ENCODE assay signal across 29 cellular contexts in genomic region chr6:127608554-127609270, GRCh38. TPM values are rescaled to one million over a fixed set of nuclear protein-coding genes. Genes with fewer than 3 reads are reported as not detected.
"Had no signal": no experiment of that assay in that cellular context is flagged by ENCODE, and none has a peak within 500 bp of the region (broad histone marks: within the 10 kb centered on the region; RNA-seq: fewer than 3 reads in every experiment).

No MANE protein-coding gene starts in this region.

- H3K4me3 ChIP-seq: SK-N-MC had no signal

- ATAC-seq: activated naive CD4-positive, alpha-beta T cell treated with anti-CD3 and anti-CD28 coated beads, Interleukin-2, amount 50 U/mL, for 72 hours; activated naive CD8-positive, alpha-beta T cell treated with anti-CD3 and anti-CD28 coated beads, Interleukin-2, amount 50 U/mL, for 24 hours; activated T-cell treated with anti-CD3 and anti-CD28 coated beads, Interleukin-2, amount 50 U/mL, for 4 hours; Right ventricle myocardium inferior; T-cell had no signal

- FAIRE-seq: astrocyte, TTC549 had no signal

- DNase-seq: activated CD4-positive, alpha-beta memory T cell treated with anti-CD3 and anti-CD28 coated beads for 36 hours; activated CD4-positive, alpha-beta T cell treated with anti-CD3 and anti-CD28 coated beads, Interleukin-2, amount 10 ng/mL, durations not matched to agents 7 days and 5 days; activated CD4-positive, CD25-positive, alpha-beta regulatory T cell; activated CD8-positive, alpha-beta memory T cell treated with anti-CD3 and anti-CD28 coated beads for 24 hours; activated effector memory CD4-positive, alpha-beta T cell treated with anti-CD3 and anti-CD28 coated beads, Interleukin-2, amount 50 U/mL, for 16 hours; activated naive CD4-positive, alpha-beta T cell treated with Interleukin-2 at 50 U/mL for 16 hours; activated naive CD8-positive, alpha-beta T cell treated with anti-CD3 and anti-CD28 coated beads, Interleukin-2, amount 50 U/mL, for 24 hours; activated T-cell treated with anti-CD3 and anti-CD28 coated beads, Interleukin-2, amount 50 U/mL, for 4 hours; amygdala; Karpas-422; MM.1S; NCI-H1105 treated with DMSO at 0.1 percent for 48 hours; NCI-H1436 treated with DMSO at 0.1 percent for 48 hours; NCI-H187; NCI-H2171 treated with DMSO at 0.1 percent for 48 hours; NCI-H226; NCI-H526; NCI-H82; T-cell; T-helper 2 cell; T1000 had no signal

- H3K27ac ChIP-seq: SK-N-MC, VCaP had no signal

RNA-seq across cellular contexts. Expression of gene C6orf58, which starts 31.7 kb away (rescaled TPM):
- total RNA-seq: activated CD4-positive, alpha-beta memory T cell treated with anti-CD3 and anti-CD28 coated beads for 36 hours; activated CD4-positive, alpha-beta T cell treated with anti-CD3 and anti-CD28 coated beads, Interleukin-2, amount 10 ng/mL, durations not matched to agents 7 days and 5 days; activated naive CD4-positive, alpha-beta T cell treated with anti-CD3 and anti-CD28 coated beads, Interleukin-2, amount 50 U/mL, for 72 hours; activated T-cell treated with anti-CD3 and anti-CD28 coated beads, Interleukin-2, amount 50 U/mL, for 4 hours; astrocyte; NCI-H460; Right ventricle myocardium inferior; RPMI7951; T-cell had no signal
